10 cellular contexts compared by ENCODE assay signal in genomic region chr21:41778974-41779600, GRCh38. TPM values are rescaled to one million over a fixed set of nuclear protein-coding genes. Genes with fewer than 3 reads are reported as not detected.
DNase-seq lines count a peak whose midpoint lies in the region; ATAC-seq and TF ChIP-seq lines count a peak whose summit lies in the region.
"Had no signal": no experiment of that assay in that cellular context is flagged by ENCODE, and none has a peak within 500 bp of the region (broad histone marks: within the 10 kb centered on the region; RNA-seq: fewer than 3 reads in every experiment).

No MANE protein-coding gene starts in this region.

- no peaks in the 10 kb centered on the region for H4K20me1 ChIP-seq in PC-9 (ENCODE audit: insufficient read depth)

- DNase-seq in PC-9 (no peak), iPS-NIHi7 (ENCODE audit: extremely low spot score) (peak; percentile 29), HEK293T (ENCODE audit: extremely low spot score) (no peak), uterus (no peak), tibial artery (no peak)
- DNase-seq: activated gamma-delta T cell treated with Interleukin-2 at 50 U/mL for 16 hours; central memory CD4-positive, alpha-beta T cell had no signal

- 0 out of 2 replicates have a peak, but pooled peaks cover 4% of the 10 kb centered on the region for H3K79me2 ChIP-seq in PC-9 (ENCODE audit: low read depth)

- H3K27me3 ChIP-seq in HUES48 (ENCODE audit: control insufficient read depth, insufficient read depth, low read length) (peaks cover 29% of the 10 kb centered on the region), PC-9 (ENCODE audit: insufficient read depth, low read depth) (no peaks in the 10 kb centered on the region), uterus (peaks cover 4 to 33% of the 10 kb centered on the region in 2 donors), tibial artery (peaks cover 0 to 23% of the 10 kb centered on the region in 2 donors)

- H3K36me3 ChIP-seq in HUES48 (ENCODE audit: control insufficient read depth, insufficient read depth, low read length) (no peaks in the 10 kb centered on the region), PC-9 (ENCODE audit: low read depth) (no peaks in the 10 kb centered on the region), uterus (no peaks in the 10 kb centered on the region), tibial artery (no peaks in the 10 kb centered on the region)

- intact Hi-C loops in PC-9 (cut with micrococcal nuclease; ENCODE audit: unreplicated experiment): loop anchor here (1.0 to 2.0 kb wide), 3 partner anchors 38 to 167 kb away; no protein-coding TSS in a partner anchor
- intact Hi-C loops in uterus (cut with DNase I; ENCODE audit: low total_unique reads): loop anchor here (5.0 kb wide), 1 partner anchor 167 kb away; no protein-coding TSS in a partner anchor
- intact Hi-C loops in tibial artery (cut with DNase I; ENCODE audit: low total_unique reads): loop anchor here (1.0 to 10.0 kb wide), 4 partner anchors 38 to 1724 kb away; no protein-coding TSS in a partner anchor

- POLR2A ChIA-PET in PC-9 (lab: Charles Lee; ENCODE audit: unreplicated experiment) (interaction anchor here (0.8 kb wide), 1 partner anchor 101 kb away, joined by 4 read pairs; no protein-coding TSS in a partner anchor), HEK293T (lab: Yijun Ruan, JAX) (no interaction called here)

- BruUV-seq in PC-9 (replicated peaks; lab: Mats Ljungman, UMichigan): no TSS peak

- H3K27ac ChIP-seq in C4-2B (peak overlapping the region; percentile 36), HUES48 (ENCODE audit: low read depth, low read length) (no peak overlapping the region), PC-9 (no peak overlapping the region), uterus (no peak overlapping the region), tibial artery (no peak overlapping the region)

- no peaks in the 10 kb centered on the region for H3K9me2 ChIP-seq in PC-9 (ENCODE audit: insufficient read depth)

- H3K9me3 ChIP-seq in HUES48 (ENCODE audit: control insufficient read depth, insufficient read depth, low read length) (no peaks in the 10 kb centered on the region), PC-9 (ENCODE audit: insufficient read depth, low read depth) (no peaks in the 10 kb centered on the region), uterus (no peaks in the 10 kb centered on the region), tibial artery (no peaks in the 10 kb centered on the region)

- CTCF ChIA-PET in PC-9 (lab: Charles Lee) (interaction anchor here (1.0 to 1.6 kb wide), 2 partner anchors 101 to 167 kb away, joined by 3 to 14 read pairs; no protein-coding TSS in a partner anchor), HEK293T (lab: Yijun Ruan, JAX) (interaction anchor here (0.7 to 3.3 kb wide), 4 partner anchors 11 to 625 kb away, joined by 3 to 29 read pairs (median 7); no protein-coding TSS in a partner anchor)

- H2AFZ ChIP-seq in PC-9: no peak overlapping the region

- H3K4me1 ChIP-seq in HUES48 (ENCODE audit: control insufficient read depth, insufficient read depth, low read length): peaks cover 11% of the 10 kb centered on the region
- peaks cover 47% of the 10 kb centered on the region for H3K4me1 ChIP-seq in PC-9 (replicated peaks; ENCODE audit: insufficient read depth)
- no peaks in the 10 kb centered on the region for H3K4me1 ChIP-seq in uterus
- peaks cover 0 to 19% (median 6%) of the 10 kb centered on the region in 4 donors for H3K4me1 ChIP-seq in tibial artery

- TF ChIP-seq CTCF in C4-2B (conservative IDR thresholded peaks at IDR 0.05): no peak
- TF ChIP-seq CTCF in PC-9 (conservative IDR thresholded peaks at IDR 0.05): no peak
- TF ChIP-seq CTCF in uterus (IDR thresholded peaks at IDR 0.05): no peak
- no peak for TF ChIP-seq CTCF in tibial artery (IDR thresholded peaks at IDR 0.05)

- H3K4me3 ChIP-seq in HUES48 (ENCODE audit: low read depth, low read length) (peak overlapping the region; percentile 42), PC-9 (no peak overlapping the region), uterus (no peak overlapping the region), tibial artery (no peak overlapping the region)

- no peak overlapping the region for H3K9ac ChIP-seq in HUES48 (ENCODE audit: low read depth, low read length)

- peaks cover 14% of the 10 kb centered on the region for H3F3A ChIP-seq in PC-9 (ENCODE audit: insufficient read depth, low read depth)

- no peak for ATAC-seq in HG02798 (IDR thresholded peaks at IDR 0.05; ENCODE audit: poor library complexity, unreplicated experiment)

- TF ChIP-seq POLR2A in uterus (IDR thresholded peaks at IDR 0.05): no peak

- peak overlapping the region; percentile 61; the same call in 1 of the 2 replicates for H3K4me2 ChIP-seq in PC-9

TF ChIP-seq in HEK293T, 16 proteins besides CTCF, POLR2A, EP300 and RAD21:
- no peak for TF ChIP-seq LEF1 (IDR thresholded peaks at IDR 0.05; ENCODE audit: borderline replicate concordance)
- no peak for TF ChIP-seq CTBP1 (IDR thresholded peaks at IDR 0.05; ENCODE audit: borderline replicate concordance)
- no peak for TF ChIP-seq HDGF (IDR thresholded peaks at IDR 0.05; ENCODE audit: borderline replicate concordance)
- TF ChIP-seq ZNF384 (IDR thresholded peaks at IDR 0.05): no peak
- TF ChIP-seq BHLHE40 (IDR thresholded peaks at IDR 0.05; ENCODE audit: borderline replicate concordance): no peak
- no peak for TF ChIP-seq L3MBTL2 (conservative IDR thresholded peaks at IDR 0.05)
- TF ChIP-seq NFRKB (IDR thresholded peaks at IDR 0.05): no peak
- no peak for TF ChIP-seq ARNT (IDR thresholded peaks at IDR 0.05)
- no peak for TF ChIP-seq TARDBP (IDR thresholded peaks at IDR 0.05)
- no peak for TF ChIP-seq SUZ12 (IDR thresholded peaks at IDR 0.05)
- TF ChIP-seq PKNOX1 (IDR thresholded peaks at IDR 0.05): no peak
- no peak for TF ChIP-seq FOXA1 (IDR thresholded peaks at IDR 0.05)
- no peak for TF ChIP-seq ELF4 (IDR thresholded peaks at IDR 0.05)
- no peak for TF ChIP-seq FOXK2 (IDR thresholded peaks at IDR 0.05)
- TF ChIP-seq FOXM1 (IDR thresholded peaks at IDR 0.05; ENCODE audit: borderline replicate concordance): no peak
- no peak for TF ChIP-seq SP1 (IDR thresholded peaks at IDR 0.05)

RNA-seq across cellular contexts. Expression of gene RIPK4, which starts 12.2 kb away (rescaled TPM):
- total RNA-seq in PC-9 (2021) (30.1 and 39.3 TPM in 2 replicates), uterus (1 to 10 TPM in 1 of 4 donors, under 1 TPM in 1, not detected in 2; 0.29 to 9.7 TPM)
